In the genomic region with DNA sequence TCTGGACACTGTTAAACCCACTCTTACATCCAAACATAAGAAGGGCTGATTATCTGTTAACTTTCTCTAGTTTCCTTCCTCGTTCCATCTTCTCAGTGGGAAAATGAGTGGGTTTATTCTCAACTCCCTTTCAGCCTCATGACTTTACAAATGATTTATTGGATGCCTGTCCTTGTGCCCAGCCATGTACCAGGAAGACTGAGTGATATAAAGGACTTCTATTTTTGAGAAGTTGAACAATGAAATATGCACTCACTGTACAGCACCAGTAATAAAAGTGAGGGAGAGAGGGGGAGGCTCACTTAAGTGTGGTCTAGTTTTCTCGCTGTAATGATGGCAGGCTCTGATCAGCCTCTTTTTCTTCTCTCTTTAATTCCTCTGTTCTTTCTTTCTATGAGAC, we compare ENCODE assay signal across 14 cellular contexts.
"Had no signal": no experiment of that assay in that cellular context is flagged by ENCODE, and none has a peak within 500 bp of the region (broad histone marks: within the 10 kb centered on the region; RNA-seq: fewer than 3 reads in every experiment).

No MANE protein-coding gene starts in this region.

- ATAC-seq: stimulated activated naive CD8-positive, alpha-beta T cell treated with anti-CD3 and anti-CD28 coated beads, Interleukin-15, Interleukin-2, amounts not matched to agents 100 U/mL and 50 U/mL, for 24 hours; T-helper 17 cell had no signal

- H3K27ac ChIP-seq: heart right ventricle, neutrophil had no signal

- H3K9me3 ChIP-seq: heart right ventricle, neutrophil had no signal

- H3K36me3 ChIP-seq: heart right ventricle, neutrophil had no signal

- H3K27me3 ChIP-seq: heart right ventricle, neutrophil had no signal

- H3K4me1 ChIP-seq: heart right ventricle had no signal

- DNase-seq: activated B cell treated with CpG ODN at 0.5 μM for 24 hours; activated CD4-positive, alpha-beta T cell treated with anti-CD3 and anti-CD28 coated beads, Interleukin-2, amount 10 ng/mL, durations not matched to agents 24 days and 14 days; activated T-cell treated with anti-CD3 and anti-CD28 coated beads for 4 hours; foreskin melanocyte; heart right ventricle; kidney; left ventricle myocardium superior; naive B cell; posterior cingulate gyrus; stimulated activated CD4-positive, alpha-beta T cell treated with anti-CD3 and anti-CD28 coated beads, Interleukin-4, amount 100 ng/mL, for 1 hour; stimulated activated CD8-positive, alpha-beta memory T cell treated with anti-CD3 and anti-CD28 coated beads, Interleukin-4, amount 100 ng/mL, for 48 hours; stimulated activated naive CD8-positive, alpha-beta T cell treated with anti-CD3 and anti-CD28 coated beads, Interleukin-15, Interleukin-2, amounts not matched to agents 100 U/mL and 50 U/mL, for 24 hours; T-helper 17 cell had no signal

- H3K4me3 ChIP-seq: heart right ventricle had no signal
